8 cellular contexts compared by ENCODE assay signal in the genomic region with DNA sequence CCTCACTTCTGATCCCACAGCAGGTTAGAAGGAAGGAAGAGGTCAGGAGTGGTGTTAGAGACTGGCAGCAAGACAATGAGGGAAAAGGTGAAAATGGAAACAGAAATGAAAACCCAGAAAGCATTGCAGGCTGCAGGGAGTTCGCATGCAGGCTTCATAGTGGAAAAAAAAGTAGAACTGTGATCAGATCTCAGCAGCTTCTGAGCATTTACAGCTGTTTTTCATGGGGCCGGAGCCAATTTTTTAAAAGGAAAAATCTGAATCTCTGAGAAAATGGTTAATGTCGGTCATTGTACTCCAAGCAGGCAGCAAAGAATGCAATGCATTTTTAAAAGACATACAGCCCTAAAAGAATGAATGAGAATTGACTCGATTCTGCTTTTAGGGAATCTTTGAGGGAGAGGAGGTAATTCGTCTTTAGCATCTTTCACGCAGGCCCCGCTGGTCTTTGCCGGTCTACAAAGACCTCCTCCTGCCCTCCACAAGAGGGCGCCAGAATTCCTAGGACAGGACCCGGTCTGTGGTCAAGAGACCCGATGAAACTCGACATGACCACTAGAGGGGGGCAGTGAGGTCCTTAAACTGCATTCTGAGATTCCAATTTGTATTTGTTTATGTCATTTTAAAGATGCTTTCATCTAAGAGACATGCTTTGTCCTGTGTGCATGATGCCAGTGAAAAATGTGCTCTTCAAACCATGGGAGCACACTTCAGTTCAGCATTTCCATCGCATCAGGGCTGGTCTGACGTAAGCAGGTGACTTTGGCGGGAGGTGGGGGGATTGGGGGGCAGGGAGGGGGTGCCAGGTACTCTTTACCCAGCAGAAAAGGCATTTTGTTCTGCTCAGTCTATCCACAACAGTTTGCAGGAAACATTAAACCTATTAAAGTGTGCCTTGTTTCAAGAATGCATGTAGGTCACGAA. TPM values are rescaled to one million over a fixed set of nuclear protein-coding genes. Genes with fewer than 3 reads are reported as not detected.
DNase-seq lines count a peak whose midpoint lies in the region; ATAC-seq and TF ChIP-seq lines count a peak whose summit lies in the region.

No MANE protein-coding gene starts in this region.

- peaks cover 0 to 3% (median 0%) of the 10 kb centered on the region in 3 donors for H3K9me3 ChIP-seq in esophagus squamous epithelium

- no peaks in the 10 kb centered on the region for H3K27me3 Mint-ChIP-seq in nephron (ENCODE audit: low read depth)

- 18 to 22% methylated on average over 14 to 16 of the region's 16 CpGs for WGBS in esophagus squamous epithelium, 2 donors

- H3K4me3 ChIP-seq in esophagus squamous epithelium = no peak overlapping the region

- no peak overlapping the region for H3K27ac ChIP-seq in esophagus squamous epithelium

- no peaks in the 10 kb centered on the region for H3K36me3 Mint-ChIP-seq in nephron (ENCODE audit: low read depth)

- no peaks in the 10 kb centered on the region for H3K36me3 ChIP-seq in esophagus squamous epithelium

- H3K4me1 Mint-ChIP-seq in nephron = peaks cover 9% of the 10 kb centered on the region

- H3K27ac Mint-ChIP-seq in nephron = peak overlapping the region; percentile 60 to 96 (median 92)

- TF ChIP-seq RAD21 in Ishikawa (IDR thresholded peaks at IDR 0.05; ENCODE audit: low read depth) = peak; percentile 91

- ATAC-seq in GM21529 (IDR thresholded peaks at IDR 0.05; ENCODE audit: unreplicated experiment) = peak; percentile 95

- no peak for TF ChIP-seq EP300 in Ishikawa (IDR thresholded peaks at IDR 0.05; ENCODE audit: borderline replicate concordance)

- peak overlapping the region; percentile 44 to 75 (median 56) for H3K4me3 Mint-ChIP-seq in nephron

- H3K27me3 ChIP-seq in esophagus squamous epithelium = no peaks in the 10 kb centered on the region

- peaks cover 11% of the 10 kb centered on the region for H3K9me3 Mint-ChIP-seq in nephron

- intact Hi-C loops in esophagus squamous epithelium (cut with DNase I) = loop anchor here (5.0 kb wide), 1 partner anchor 418 kb away; no protein-coding TSS in a partner anchor

- TF ChIP-seq CTCF in esophagus squamous epithelium (IDR thresholded peaks at IDR 0.05) (peak; percentile 90 to 99 (median 97)), nephron (IDR thresholded peaks at IDR 0.05; ENCODE audit: unreplicated experiment in 3 of 3) (peak; percentile 98)

- peaks cover 0 to 6% (median 0%) of the 10 kb centered on the region in 3 donors for H3K4me1 ChIP-seq in esophagus squamous epithelium

- DNase-seq in DMS153 treated with DMSO at 0.1 percent for 48 hours (lab: John Stamatoyannopoulos, UW; ENCODE audit: unreplicated experiment) = peak; percentile 93
- DNase-seq in OCI-M1 (lab: John Stamatoyannopoulos, UW) = peak; percentile 94
- peak; percentile 68 for DNase-seq in activated T-cell treated with anti-CD3 and anti-CD28 coated beads for 4 hours
- DNase-seq in esophagus squamous epithelium (lab: John Stamatoyannopoulos, UW) = peak; percentile 38
- peak; percentile 47 to 89 (median 78) for DNase-seq in stimulated activated naive CD4-positive, alpha-beta T cell (lab: John Stamatoyannopoulos, UW)

- no peak for TF ChIP-seq POLR2A in esophagus squamous epithelium (IDR thresholded peaks at IDR 0.05)

TF ChIP-seq in Ishikawa, 13 proteins besides CTCF, POLR2A, EP300 and RAD21:
- TF ChIP-seq, protein P1, sequence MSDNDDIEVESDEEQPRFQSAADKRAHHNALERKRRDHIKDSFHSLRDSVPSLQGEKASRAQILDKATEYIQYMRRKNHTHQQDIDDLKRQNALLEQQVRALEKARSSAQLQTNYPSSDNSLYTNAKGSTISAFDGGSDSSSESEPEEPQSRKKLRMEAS (IDR thresholded peaks at IDR 0.05) = no peak
- TF ChIP-seq CEBPB (IDR thresholded peaks at IDR 0.05) = no peak
- TF ChIP-seq FOXM1 (IDR thresholded peaks at IDR 0.05; ENCODE audit: borderline replicate concordance, low read depth) = no peak
- no peak for TF ChIP-seq YY1 (IDR thresholded peaks at IDR 0.05; ENCODE audit: low read depth)
- TF ChIP-seq ZBTB7A (IDR thresholded peaks at IDR 0.05; ENCODE audit: low read depth) = no peak

RNA-seq across cellular contexts. Expression of a gene that starts 43.7 kb away (rescaled TPM):
- not detected for total RNA-seq in esophagus squamous epithelium

Comparison
In these comparisons a context has a peak if more than half of its experiments do, and no peak if none do; other contexts are left out.
1. DNase-seq: peak in every context shown above with its lines; median percentile 94 in OCI-M1; 93 in DMS153 treated with DMSO at 0.1 percent for 48 hours; 78 in stimulated activated naive CD4-positive, alpha-beta T cell; 68 in activated T-cell treated with anti-CD3 and anti-CD28 coated beads for 4 hours; 38 in esophagus squamous epithelium.